In the genomic region with DNA sequence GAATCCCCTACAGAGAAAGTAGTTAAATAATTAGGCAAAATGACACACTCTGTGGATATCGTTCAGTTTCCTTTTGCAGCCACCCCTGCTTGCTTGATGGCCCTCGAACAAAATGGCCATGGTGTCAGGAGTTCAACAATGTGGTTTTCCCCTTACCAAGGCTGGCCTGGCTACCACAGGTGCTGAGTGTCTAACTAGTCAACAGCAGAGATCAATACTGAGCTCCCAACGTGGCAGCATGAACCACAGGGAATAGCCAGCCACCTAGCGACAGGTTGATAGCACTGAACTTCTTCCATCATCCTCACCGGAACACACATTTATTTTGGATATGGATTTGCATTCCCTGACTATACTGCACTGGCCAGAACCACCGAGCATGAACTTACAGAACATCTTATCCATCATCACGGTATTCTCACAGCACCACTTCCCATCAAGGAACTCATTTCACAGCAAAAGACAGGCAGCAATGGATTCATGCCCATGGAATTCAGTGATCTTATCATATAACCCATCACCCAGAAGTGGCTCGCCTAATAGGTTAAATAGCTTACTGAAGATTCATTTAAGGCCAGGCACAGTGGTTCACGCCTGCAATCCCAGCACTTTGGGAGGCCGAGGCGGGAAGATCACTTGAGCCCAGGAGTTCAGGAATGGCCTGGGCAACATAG, we compare ENCODE assay signal across 11 cellular contexts. TPM values are rescaled to one million over a fixed set of nuclear protein-coding genes. Genes with fewer than 3 reads are reported as not detected.
DNase-seq lines count a peak whose midpoint lies in the region; ATAC-seq, FAIRE-seq and TF ChIP-seq lines count a peak whose summit lies in the region.
"Had no signal": no experiment of that assay in that cellular context is flagged by ENCODE, and none has a peak within 500 bp of the region (broad histone marks: within the 10 kb centered on the region; RNA-seq: fewer than 3 reads in every experiment).

No MANE protein-coding gene starts in this region.

- H4K8ac ChIP-seq in H1 (ENCODE audit: extremely low read depth, insufficient read depth, low read length): no peak overlapping the region

- peak; percentile 41 to 64 for TF ChIP-seq RAD21 in H1 (IDR thresholded peaks at IDR 0.05 in 1 of 2, conservative IDR thresholded peaks at IDR 0.05 in 1 of 2; ENCODE audit: low read depth in 2 of 2, low read length in 2 of 2)

- H2BK12ac ChIP-seq in H1 (ENCODE audit: low read depth, low read length): no peak overlapping the region

- H3K36me3 ChIP-seq in H1 (ENCODE audit: control insufficient read depth in 2 of 4, insufficient read depth in 4 of 4, low read length in 3 of 4): no peaks in the 10 kb centered on the region
- no peaks in the 10 kb centered on the region for H3K36me3 ChIP-seq in pancreas

- peak; percentile 52; the same call in 1 of the 2 replicates for TF ChIP-seq CTCF in LNCAP (IDR thresholded peaks at IDR 0.05)
- TF ChIP-seq CTCF in H1 (IDR thresholded peaks at IDR 0.05; ENCODE audit: control extremely low read depth in 1 of 3, insufficient read depth in 1 of 3, low read depth in 1 of 3, low read length in 3 of 3): peak; percentile 45 to 65 (median 56)
- peak in 1 of 4 donors; percentile 20 for TF ChIP-seq CTCF in pancreas (IDR thresholded peaks at IDR 0.05)

- no peak overlapping the region for H4K91ac ChIP-seq in H1 (replicated peaks; ENCODE audit: insufficient read length, low read length)

- no peak overlapping the region for H3K14ac ChIP-seq in H1 (ENCODE audit: insufficient read length)

- H3K27ac ChIP-seq in H1 (ENCODE audit: low read depth, low read length) (no peak overlapping the region), pancreas (no peak overlapping the region)

- no peak overlapping the region for H3K18ac ChIP-seq in H1 (ENCODE audit: extremely low read depth, low read length)

- H3K56ac ChIP-seq in H1 (replicated peaks; ENCODE audit: insufficient read length, low read depth, low read length): no peak overlapping the region

- no peak overlapping the region for H3K9ac ChIP-seq in H1 (replicated peaks in 1 of 4; ENCODE audit: extremely low read depth in 1 of 4, low read depth in 3 of 4, low read length in 3 of 4)

- H2BK120ac ChIP-seq in H1 (replicated peaks; ENCODE audit: low read depth, low read length): no peak overlapping the region

- no peak overlapping the region for H2BK5ac ChIP-seq in H1 (ENCODE audit: low read depth, low read length)

- no peak overlapping the region for H3K4ac ChIP-seq in H1 (replicated peaks; ENCODE audit: insufficient read length, low read depth, low read length)

- H3K9me3 ChIP-seq in H1 (ENCODE audit: insufficient read depth in 2 of 2, low read depth in 1 of 2, low read length in 1 of 2) (no peaks in the 10 kb centered on the region), pancreas (no peaks in the 10 kb centered on the region)

- no peaks in the 10 kb centered on the region for H3K79me1 ChIP-seq in H1 (ENCODE audit: low read depth, low read length)

- FAIRE-seq in H1 (lab: Jason Lieb, UNC) (peak; percentile 88), pancreas (lab: Jason Lieb, UNC) (no peak)

- no peak overlapping the region for H2AK5ac ChIP-seq in H1 (ENCODE audit: low read depth, low read length)

- TF ChIP-seq POLR2A in H1 (IDR thresholded peaks at IDR 0.05; ENCODE audit: control extremely low read depth in 1 of 2, low read depth in 2 of 2, low read length in 2 of 2): no peak

- H3K23ac ChIP-seq in H1 (ENCODE audit: insufficient read length): no peak overlapping the region

- intact Hi-C loops in pancreas (cut with DNase I): loop anchor here in 1 of 3 donors (10.0 kb wide), 1 partner anchor 307 kb away; no protein-coding TSS in a partner anchor

- H3K4me3 ChIP-seq in H1 (ENCODE audit: extremely low read depth in 1 of 4, insufficient read depth in 2 of 4, low read depth in 3 of 4, low read length in 4 of 4) (no peak overlapping the region), pancreas (no peak overlapping the region)

- H3K23me2 ChIP-seq in H1 (ENCODE audit: low read depth, low read length): no peaks in the 10 kb centered on the region; the same call in 1 of the 2 replicates

- H3K4me2 ChIP-seq in H1 (ENCODE audit: insufficient read depth in 1 of 2, low read depth in 2 of 2, low read length in 2 of 2): no peak overlapping the region

- H2BK15ac ChIP-seq in H1 (ENCODE audit: low read length): no peak overlapping the region

- H4K5ac ChIP-seq in H1 (ENCODE audit: insufficient read length, low read depth, low read length): no peak overlapping the region

- POLR2A ChIA-PET in H1 (lab: Charles Lee; ENCODE audit: partially characterized antibody): interaction anchor here (1.0 kb wide), 1 partner anchor 10 kb away, joined by 3 read pairs; no protein-coding TSS in a partner anchor

- H4K20me1 ChIP-seq in H1 (replicated peaks in 1 of 2; ENCODE audit: control insufficient read depth in 1 of 2, insufficient read depth in 2 of 2, low read length in 2 of 2): no peaks in the 10 kb centered on the region

- peaks cover 2 to 11% (median 3%) of the 10 kb centered on the region in 4 experiments; a peak in 5 of 7 replicates for H3K27me3 ChIP-seq in H1 (replicated peaks in 1 of 4; ENCODE audit: control insufficient read depth in 3 of 4, extremely low read depth in 1 of 4, insufficient read depth in 3 of 4, low read length in 3 of 4)
- H3K27me3 ChIP-seq in pancreas: no peaks in the 10 kb centered on the region

- peak; percentile 31 for DNase-seq in NCI-H2227 (lab: John Stamatoyannopoulos, UW; ENCODE audit: unreplicated experiment)
- DNase-seq in NCI-H2227 treated with DMSO at 0.1 percent for 48 hours (lab: John Stamatoyannopoulos, UW): no peak
- no peak for DNase-seq in H1 (ENCODE audit: low read depth in 1 of 2, low spot score in 2 of 2)
- DNase-seq in pancreas: peak in 4 of 6 donors; percentile 19 to 37 (median 31)
- no peak for DNase-seq in NK-92 (lab: John Stamatoyannopoulos, UW; ENCODE audit: unreplicated experiment)
- DNase-seq in retina: no peak
- DNase-seq: NCI-H1092 treated with DMSO at 0.1 percent for 48 hours; SHP77 treated with DMSO at 0.1 percent for 48 hours; stimulated activated CD4-positive, alpha-beta T cell treated with anti-CD3 and anti-CD28 coated beads, Interleukin-2, amount 100 ng/mL, for 48 hours had no signal

- CTCF ChIA-PET in H1 (lab: Charles Lee; ENCODE audit: partially characterized antibody): interaction anchor here (0.6 to 2.9 kb wide), 18 partner anchors 9 to 358 kb away, joined by 3 to 14 read pairs (median 4); no protein-coding TSS in a partner anchor

- H3K4me1 ChIP-seq in H1 (replicated peaks in 1 of 4; ENCODE audit: control insufficient read depth in 3 of 4, insufficient read depth in 4 of 4, low read length in 3 of 4) (peaks cover 2 to 3% (median 3%) of the 10 kb centered on the region in 4 experiments; a peak in 4 of 7 replicates), pancreas (no peaks in the 10 kb centered on the region)

- no peaks in the 10 kb centered on the region for H3K79me2 ChIP-seq in H1 (ENCODE audit: control insufficient read depth in 1 of 2, insufficient read depth in 2 of 2, low read length in 2 of 2)

- no peak for TF ChIP-seq EP300 in H1 (IDR thresholded peaks at IDR 0.05; ENCODE audit: borderline replicate concordance in 1 of 2, low read depth in 2 of 2, low read length in 2 of 2)

- WGBS in H1 (ENCODE audit: extremely low coverage in 1 of 2, insufficient coverage in 1 of 2, insufficient read length in 1 of 2, insufficient replicate concordance in 2 of 2, low coverage in 1 of 2, low lambda C conversion rate in 2 of 2, missing lambda C conversion rate in 1 of 2), 2 experiments: 68% methylated on average over 11 of the region's 11 CpGs; no CpG with 5 or more reads in 1 of the 2 experiments
- WGBS in pancreas, 2 donors: 46% methylated on average over 11 of the region's 11 CpGs

- no peak overlapping the region for H2BK20ac ChIP-seq in H1 (ENCODE audit: low read length)

- H2AFZ ChIP-seq in H1 (ENCODE audit: low read length): no peak overlapping the region

- peak; percentile 68 to 96 (median 88) for ATAC-seq in pancreas
- ATAC-seq in HG03280 (IDR thresholded peaks at IDR 0.05; ENCODE audit: unreplicated experiment): no peak

TF ChIP-seq in H1, 55 proteins besides CTCF, POLR2A, EP300 and RAD21:
- TF ChIP-seq TAF1 (IDR thresholded peaks at IDR 0.05; ENCODE audit: low read depth, low read length) (no peak), TBP (IDR thresholded peaks at IDR 0.05; ENCODE audit: low read depth, low read length) (no peak), JUN (IDR thresholded peaks at IDR 0.05; ENCODE audit: low read depth, low read length) (no peak), CHD1 (IDR thresholded peaks at IDR 0.05; ENCODE audit: low read depth, low read length) (no peak), PHF8 (conservative IDR thresholded peaks at IDR 0.05; ENCODE audit: low read depth, low read length) (no peak), TEAD4 (IDR thresholded peaks at IDR 0.05; ENCODE audit: low read depth, low read length) (no peak), HDAC6 (IDR thresholded peaks at IDR 0.05; ENCODE audit: low read depth, low read length) (no peak)

RNA-seq across cellular contexts. Expression of a gene that starts 6.3 kb away (rescaled TPM):
- 0.11 TPM in 1 of 2 replicates, not detected in the other for total RNA-seq in H1 (2021; fragmentation: NEBNext Ultra II Directional; extraction: Animal tissue kit (Norgen Biotek cat#: 25700))
- polyA plus RNA-seq in H1 (2011; rRNA removed) (0.03 and 0.05 TPM in 2 replicates), pancreas (under 1 TPM in 1 of 2 donors, not detected in 1; 0.02 TPM)
- 0.06 TPM for polyA plus RNA-seq in H1 (2011; cell fraction: cytosol; rRNA removed)
- 0.04 TPM for polyA plus RNA-seq in H1 (2011; cell fraction: nucleus; rRNA removed)
- polyA plus RNA-seq in H1 (2012, experiment 1 of 2): 0.15 TPM in 1 of 4 replicates, not detected in the others
- polyA plus RNA-seq in H1 (2012, experiment 2 of 2): not detected
- polyA plus RNA-seq in H1 (2013, experiment 1 of 2): 0.02 TPM
- 0.07 TPM for polyA plus RNA-seq in H1 (2013, experiment 2 of 2)
- 0.06 and 0.12 TPM in 2 replicates for polyA minus RNA-seq in H1 (2011; rRNA and poly(A)+ RNA removed)
- not detected for polyA minus RNA-seq in H1 (2011; cell fraction: cytosol; rRNA and poly(A)+ RNA removed)
- not detected for polyA minus RNA-seq in H1 (2011; cell fraction: nucleus; rRNA and poly(A)+ RNA removed)
- under 1 TPM in 4 of 6 donors, not detected in 2; 0.06 to 0.16 (median 0.10) TPM for total RNA-seq in pancreas

Comparison
In these comparisons a context has a peak if more than half of its experiments do, and no peak if none do; other contexts are left out.
1. DNase-seq: peak in NCI-H2227 (single experiment) and pancreas (4 of 6); none in NCI-H2227 treated with DMSO at 0.1 percent for 48 hours (single experiment), H1 (0 of 2), NK-92 (single experiment) and retina (single experiment).